In the genomic region with DNA sequence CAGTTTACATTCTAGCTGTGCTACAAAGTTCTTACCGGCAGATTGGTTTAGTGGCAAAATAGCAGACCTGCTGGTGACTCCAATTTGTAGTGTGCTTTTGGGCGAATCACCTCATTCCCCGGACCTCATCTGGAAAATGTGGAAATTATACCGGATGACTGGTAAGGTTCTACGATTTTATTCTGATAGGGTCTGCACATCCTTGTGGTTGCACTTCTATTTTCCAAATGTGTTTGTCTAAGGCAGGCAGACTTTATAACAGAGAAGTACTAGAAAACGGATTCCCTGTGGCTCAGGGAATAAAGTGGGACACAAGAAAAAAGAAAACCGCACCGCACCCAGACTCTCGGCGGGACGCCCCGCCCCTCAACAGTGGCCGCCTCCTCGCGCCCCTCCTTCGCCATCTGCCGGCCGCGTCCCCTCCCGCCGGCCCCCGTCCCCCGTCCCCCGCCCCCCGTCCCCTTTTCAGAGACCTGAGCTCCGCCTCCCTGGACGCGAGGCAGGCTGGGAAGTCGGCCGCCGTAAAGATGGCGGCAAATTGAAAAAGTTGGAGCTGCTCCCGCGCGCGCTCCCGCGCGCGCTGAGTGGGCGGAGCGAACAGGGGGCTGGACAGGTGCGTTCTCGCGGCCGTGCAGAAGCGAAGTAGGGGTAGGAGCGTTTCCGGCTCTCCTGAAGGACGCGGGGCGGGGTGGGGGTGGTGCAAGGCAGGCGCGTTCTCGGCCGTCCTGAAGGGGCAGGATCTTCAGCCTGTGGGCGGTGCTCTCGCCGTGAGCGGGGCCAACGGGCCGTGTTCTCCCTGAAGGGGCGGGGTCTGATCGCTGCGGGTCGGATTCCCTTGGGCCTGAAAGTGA, we compare ENCODE assay signal across 8 cellular contexts. TPM values are rescaled to one million over a fixed set of nuclear protein-coding genes. Genes with fewer than 3 reads are reported as not detected.
A peak's percentile ranks its signal among the peaks of the same experiment; 100 is the strongest.
DNase-seq lines count a peak whose midpoint lies in the region; ATAC-seq, FAIRE-seq and TF ChIP-seq lines count a peak whose summit lies in the region.

No MANE protein-coding gene starts in this region.

- H3K27ac Mint-ChIP-seq in Caco-2 (ENCODE audit: unreplicated experiment) = peak overlapping the region; percentile 95

- H3K4me3 Mint-ChIP-seq in Caco-2 (ENCODE audit: unreplicated experiment) = peak overlapping the region; percentile 79

- no peaks in the 10 kb centered on the region for H3K27me3 Mint-ChIP-seq in Caco-2 (ENCODE audit: insufficient read depth, unreplicated experiment)

- H3K27ac ChIP-seq in HUES48 (ENCODE audit: low read depth, low read length) (peak overlapping the region; percentile 98), mesodermal cell (ENCODE audit: low read depth, low read length, severe bottlenecking) (peak overlapping the region; percentile 88)

- intact Hi-C loops in Caco-2 (cut with micrococcal nuclease; ENCODE audit: unreplicated experiment) = loop anchor here (1.0 to 2.0 kb wide), 2 partner anchors 13 to 111 kb away; a partner anchor contains a TSS

- H3K9ac ChIP-seq in HUES48 (ENCODE audit: low read depth, low read length) (peak overlapping the region; percentile 86), NT2/D1 (ENCODE audit: insufficient read length, low read depth) (peak overlapping the region; percentile 74)

- H3K36me3 Mint-ChIP-seq in Caco-2 (ENCODE audit: insufficient read depth, unreplicated experiment) = peaks cover 12% of the 10 kb centered on the region

- peak; percentile 100 for DNase-seq in Caco-2
- DNase-seq in NT2/D1 (ENCODE audit: low read depth, low spot score) = peak; percentile 100
- DNase-seq in activated CD8-positive, alpha-beta memory T cell treated with anti-CD3 and anti-CD28 coated beads, Interleukin-2, amount 50 U/mL, for 24 hours (ENCODE audit: extremely low read depth) = peak; percentile 99
- DNase-seq in stimulated activated CD8-positive, alpha-beta memory T cell treated with anti-CD3 and anti-CD28 coated beads, Interleukin-15, amount 100 ng/mL, for 24 hours (ENCODE audit: low read depth) = peak; percentile 92

- peak; percentile 62 for ATAC-seq in GM21390 (IDR thresholded peaks at IDR 0.05; ENCODE audit: unreplicated experiment)

- BruUV-seq in Caco-2 (replicated peaks; lab: Mats Ljungman, UMichigan) = TSS peak; percentile 83

- CTCF ChIA-PET in Caco-2 (lab: Charles Lee) = interaction anchor here (0.6 to 1.8 kb wide), 21 partner anchors 13 to 1750 kb away, joined by 3 to 29 read pairs (median 5); a partner anchor contains a TSS

- POLR2A ChIA-PET in Caco-2 (lab: Charles Lee) = interaction anchor here (0.6 to 4.1 kb wide), 22 partner anchors 13 to 1295 kb away, joined by 3 to 73 read pairs (median 6); a partner anchor contains a TSS

- peak in 1 of 2 experiments; percentile 16 for TF ChIP-seq CTCF in Caco-2 (IDR thresholded peaks at IDR 0.05; ENCODE audit: insufficient read depth in 1 of 2, low read depth in 1 of 2, low read length in 1 of 2, severe bottlenecking in 1 of 2, unreplicated experiment in 1 of 2)

- FAIRE-seq in endometrium (lab: Jason Lieb, UNC) = peak; percentile 23

- no peaks in the 10 kb centered on the region for H3K9me3 Mint-ChIP-seq in Caco-2 (ENCODE audit: unreplicated experiment)

- H3K4me1 ChIP-seq in Caco-2 (peaks cover 15% of the 10 kb centered on the region), HUES48 (ENCODE audit: control insufficient read depth, insufficient read depth, low read length) (peaks cover 8% of the 10 kb centered on the region), NT2/D1 (ENCODE audit: insufficient read depth, insufficient read length) (no peaks in the 10 kb centered on the region), mesodermal cell (ENCODE audit: control insufficient read depth, insufficient read depth, low read length, poor library complexity, severe bottlenecking) (peaks cover 6% of the 10 kb centered on the region)

- H3K4me1 Mint-ChIP-seq in Caco-2 (ENCODE audit: low read depth, unreplicated experiment) = peaks cover 16% of the 10 kb centered on the region

- H3K36me3 ChIP-seq in Caco-2 (ENCODE audit: control insufficient read depth, insufficient read depth, low read length) = no peaks in the 10 kb centered on the region
- H3K36me3 ChIP-seq in HUES48 (ENCODE audit: control insufficient read depth, insufficient read depth, low read length) = 0 out of 2 replicates have a peak, but pooled peaks cover 2% of the 10 kb centered on the region
- peaks cover 6% of the 10 kb centered on the region for H3K36me3 ChIP-seq in NT2/D1 (ENCODE audit: insufficient read depth, insufficient read length, low read length)
- H3K36me3 ChIP-seq in mesodermal cell (ENCODE audit: control insufficient read depth, insufficient read depth, low read length) = peaks cover 10% of the 10 kb centered on the region

- H3K4me3 ChIP-seq in Caco-2 (ENCODE audit: low read depth, low read length) (peak overlapping the region; percentile 73), HUES48 (ENCODE audit: low read depth, low read length) (peak overlapping the region; percentile 79), NT2/D1 (ENCODE audit: insufficient read length, low read depth) (peak overlapping the region; percentile 48), mesodermal cell (ENCODE audit: extremely low read depth, insufficient read depth, low read length, poor library complexity, severe bottlenecking) (peak overlapping the region; percentile 57)

- H3K9me3 ChIP-seq in Caco-2 (no peaks in the 10 kb centered on the region), HUES48 (ENCODE audit: control insufficient read depth, insufficient read depth, low read length) (no peaks in the 10 kb centered on the region), NT2/D1 (ENCODE audit: insufficient read depth, low read length) (no peaks in the 10 kb centered on the region), mesodermal cell (ENCODE audit: control insufficient read depth, low read length) (no peaks in the 10 kb centered on the region)

- H3K27me3 ChIP-seq in Caco-2 (replicated peaks; ENCODE audit: control insufficient read depth, insufficient read depth, low read length) (no peaks in the 10 kb centered on the region), HUES48 (ENCODE audit: control insufficient read depth, insufficient read depth, low read length) (no peaks in the 10 kb centered on the region), NT2/D1 (ENCODE audit: insufficient read depth, insufficient read length) (no peaks in the 10 kb centered on the region)

- WGBS in mesodermal cell (ENCODE audit: insufficient coverage in 2 of 2), 2 experiments = 0 to 2% methylated on average over 35 to 42 of the region's 66 CpGs

RNA-seq across cellular contexts. Expression of a gene that starts 0.5 kb away (rescaled TPM):
- 28.1 and 28.2 TPM in 2 replicates for total RNA-seq in Caco-2 (2022)
- polyA plus RNA-seq in mesodermal cell (2013, experiment 1 of 2) = 44.0 TPM
- 36.0 TPM for polyA plus RNA-seq in mesodermal cell (2013, experiment 2 of 2)

RNA-seq across cellular contexts. Expression of a gene that starts 20.7 kb away (rescaled TPM):
- 0.19 and 0.36 TPM in 2 replicates for total RNA-seq in Caco-2 (2022)
- polyA plus RNA-seq in mesodermal cell (2013, experiment 1 of 2) = not detected
- polyA plus RNA-seq in mesodermal cell (2013, experiment 2 of 2) = not detected

Comparison
In these comparisons a context has a peak if more than half of its experiments do, and no peak if none do; other contexts are left out.
1. Peak in every context shown above with its lines: DNase-seq, ATAC-seq, H3K4me3 ChIP-seq and H3K27ac ChIP-seq.